Comparison of ENCODE assay signal across 8 cellular contexts in the genomic region with DNA sequence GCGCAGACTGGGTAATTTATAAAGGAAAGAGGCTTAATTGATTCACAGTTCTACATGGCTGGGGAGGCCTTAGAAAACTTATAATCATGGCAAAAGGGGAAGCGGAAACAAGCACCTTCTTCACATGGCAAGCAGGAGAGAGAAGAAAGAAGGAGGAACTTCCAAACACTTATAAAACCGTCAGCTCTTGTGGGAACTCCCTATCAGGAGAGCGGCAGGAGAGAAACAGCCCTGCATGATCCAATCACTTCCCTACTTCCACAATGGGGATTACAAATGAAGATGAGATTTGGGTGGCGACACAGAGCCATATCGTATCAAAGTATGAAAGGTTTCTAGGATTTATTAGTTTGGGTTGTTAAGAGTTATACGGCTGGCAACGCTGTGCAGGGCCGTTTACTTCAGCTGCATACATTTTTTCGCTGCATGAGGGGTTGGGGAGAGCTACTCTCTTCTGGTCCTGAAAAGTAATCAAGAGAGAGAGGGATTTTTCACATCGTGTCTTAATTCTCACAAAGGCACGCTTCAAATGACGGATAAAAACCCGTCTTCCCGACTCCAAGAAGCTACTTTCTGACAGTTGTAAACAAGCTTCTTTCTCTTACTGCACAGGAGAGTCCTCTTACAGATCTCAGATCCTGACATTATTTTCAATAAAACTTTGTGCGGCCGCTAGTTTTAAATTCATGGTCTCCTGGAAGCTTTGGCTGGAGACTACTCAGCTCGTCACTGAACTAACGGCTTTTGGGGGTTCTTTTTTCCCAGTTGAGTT. TPM values are rescaled to one million over a fixed set of nuclear protein-coding genes. Genes with fewer than 3 reads are reported as not detected.
DNase-seq lines count a peak whose midpoint lies in the region; ATAC-seq and TF ChIP-seq lines count a peak whose summit lies in the region.

No MANE protein-coding gene starts in this region.

- H3K4me1 ChIP-seq in OCI-LY3 (ENCODE audit: low read length) (peaks cover 12% of the 10 kb centered on the region), left lung (peaks cover 0 to 17% of the 10 kb centered on the region in 2 donors)

- H3K27ac ChIP-seq in OCI-LY3 (ENCODE audit: low read length), result peak overlapping the region; percentile 46
- H3K27ac ChIP-seq in cingulate gyrus (ENCODE audit: low read depth, low read length), result peak overlapping the region; percentile 52
- peak overlapping the region; percentile 81 to 92 for H3K27ac ChIP-seq in left lung

- H3K4me3 ChIP-seq in OCI-LY3 (ENCODE audit: low read length) (peak overlapping the region; percentile 89), left lung (peak overlapping the region; percentile 54 to 70)

- peaks cover 8% of the 10 kb centered on the region for H3K36me3 ChIP-seq in OCI-LY3 (replicated peaks; ENCODE audit: low read depth, low read length)
- H3K36me3 ChIP-seq in left lung, result no peaks in the 10 kb centered on the region

- H3K27me3 ChIP-seq in OCI-LY3 (ENCODE audit: low read depth, low read length) (no peaks in the 10 kb centered on the region), left lung (no peaks in the 10 kb centered on the region)

- H2AFZ ChIP-seq in OCI-LY3 (ENCODE audit: low read depth, low read length), result peak overlapping the region; percentile 99

- ATAC-seq in GM18505 (IDR thresholded peaks at IDR 0.05; ENCODE audit: unreplicated experiment) (peak; percentile 16), HG02981 (IDR thresholded peaks at IDR 0.05; ENCODE audit: unreplicated experiment) (peak; percentile 15), left lung (peak; percentile 70)

- no peaks in the 10 kb centered on the region for H4K20me1 ChIP-seq in OCI-LY3 (ENCODE audit: insufficient read depth, low read length)

- peak; percentile 10 for DNase-seq in AG08396 (ENCODE audit: low spot score)
- DNase-seq in left lung, result no peak
- DNase-seq in stromal cell of bone marrow (ENCODE audit: low read depth), result peak; percentile 13
- no peak for DNase-seq in cerebellar nuclear complex (lab: John Stamatoyannopoulos, UW)

- H3K9me3 ChIP-seq in OCI-LY3 (ENCODE audit: insufficient read depth, low read length), result no peaks in the 10 kb centered on the region
- no peaks in the 10 kb centered on the region for H3K9me3 ChIP-seq in left lung

- H3K4me2 ChIP-seq in OCI-LY3 (ENCODE audit: low read length), result peak overlapping the region; percentile 87

- no peak for TF ChIP-seq POLR2A in GM18505 (IDR thresholded peaks at IDR 0.05; ENCODE audit: borderline replicate concordance, extremely low read depth, insufficient read depth, insufficient read length)

- H3K79me2 ChIP-seq in OCI-LY3 (ENCODE audit: low read length), result peaks cover 42% of the 10 kb centered on the region

- intact Hi-C loops in left lung (cut with DNase I), result no loop called here

- H3K9ac ChIP-seq in OCI-LY3 (ENCODE audit: low read length), result peak overlapping the region; percentile 79

- no peak for TF ChIP-seq CTCF in OCI-LY3 (IDR thresholded peaks at IDR 0.05; ENCODE audit: low read depth, low read length)
- TF ChIP-seq CTCF in left lung (IDR thresholded peaks at IDR 0.05), result no peak

RNA-seq across cellular contexts. Expression of gene GTPBP10, which starts 0.8 kb away (rescaled TPM):
- 10 to 100 TPM; 15.5 to 23.7 TPM for total RNA-seq in left lung

RNA-seq across cellular contexts. Expression of gene FAM237B, which starts 24.6 kb away (rescaled TPM):
- total RNA-seq in left lung, result not detected

RNA-seq across cellular contexts. Expression of gene CLDN12, which starts 57.5 kb away (rescaled TPM):
- 10 to 100 TPM; 37.9 to 48.7 TPM for total RNA-seq in left lung

Comparison
In these comparisons a context has a peak if more than half of its experiments do, and no peak if none do; other contexts are left out.
1. DNase-seq: peak in AG08396 (single experiment) and stromal cell of bone marrow (single experiment); none in left lung (0 of 2) and cerebellar nuclear complex (0 of 2).
2. ATAC-seq: peak in every context shown above with its lines; median percentile 70 in left lung; 16 in GM18505; 15 in HG02981.
3. Peak in every context shown above with its lines, with median percentiles within 50 percentile points of each other: H3K27ac ChIP-seq.